14 cellular contexts compared by ENCODE assay signal in the genomic region with DNA sequence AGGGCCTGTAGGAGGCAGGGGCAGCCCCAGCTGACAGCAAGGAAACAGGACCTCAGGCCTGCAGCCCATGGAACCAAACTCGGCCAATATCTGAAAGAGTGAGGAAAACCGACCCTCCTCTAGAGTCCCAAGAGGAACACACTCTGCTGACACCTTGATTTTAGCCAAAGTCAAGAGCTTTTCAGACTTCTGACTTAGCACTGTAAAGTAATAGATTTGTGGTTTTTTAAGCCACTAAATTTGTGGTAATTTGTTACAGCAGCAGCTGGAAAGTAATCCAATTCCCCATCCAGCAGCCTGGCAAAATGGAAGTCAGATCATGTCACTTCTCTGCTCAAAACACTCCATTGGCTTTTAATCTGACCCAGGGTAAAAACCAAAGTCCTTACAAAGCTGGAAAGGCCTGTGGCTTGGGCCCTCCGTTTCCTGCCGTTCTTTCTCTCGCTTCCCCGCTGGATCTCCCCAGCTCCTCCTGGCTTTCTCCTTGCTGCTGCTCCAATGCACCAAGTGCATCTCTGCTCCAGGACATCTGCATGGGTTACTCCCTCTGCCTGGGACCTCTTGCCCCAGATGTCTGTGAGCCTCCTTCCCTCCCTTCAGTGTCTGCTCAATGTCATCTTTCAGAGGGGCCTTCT.
A peak's percentile ranks its signal among the peaks of the same experiment; 100 is the strongest.
DNase-seq lines count a peak whose midpoint lies in the region; ATAC-seq and TF ChIP-seq lines count a peak whose summit lies in the region.
"Had no signal": no experiment of that assay in that cellular context is flagged by ENCODE, and none has a peak within 500 bp of the region (broad histone marks: within the 10 kb centered on the region; RNA-seq: fewer than 3 reads in every experiment).

No MANE protein-coding gene starts in this region.

- no peaks in the 10 kb centered on the region for H3F3A ChIP-seq in neural progenitor cell (ENCODE audit: low read depth)

- H3K4me1 ChIP-seq in KMS-11 (ENCODE audit: low read depth, poor library complexity, severe bottlenecking) (peaks cover 60% of the 10 kb centered on the region), neural progenitor cell (peaks cover 3% of the 10 kb centered on the region)
- H3K4me1 ChIP-seq: A549, HAP-1 had no signal

- H3K4me3 ChIP-seq in KMS-11 (IDR thresholded peaks at IDR 0.05; ENCODE audit: insufficient read depth, low read depth, low read length) = no peak overlapping the region
- H3K4me3 ChIP-seq in neural progenitor cell = no peak overlapping the region
- H3K4me3 ChIP-seq: A549, HAP-1 had no signal

- H3K36me3 ChIP-seq in KMS-11 (ENCODE audit: insufficient read depth) (no peaks in the 10 kb centered on the region), neural progenitor cell (no peaks in the 10 kb centered on the region)
- H3K36me3 ChIP-seq: BE2C, HAP-1 had no signal

- H3K36me3 Mint-ChIP-seq in neural progenitor cell = peaks cover under 1% of the 10 kb centered on the region
- H3K36me3 Mint-ChIP-seq: CD4-positive, CD25-positive, alpha-beta regulatory T cell had no signal

- H2AFZ ChIP-seq in KMS-11 (ENCODE audit: low read depth) (no peak overlapping the region), neural progenitor cell (replicated peaks) (no peak overlapping the region)

- DNase-seq in SK-N-DZ (ENCODE audit: low spot score) = peak; percentile 55
- DNase-seq in neural progenitor cell (ENCODE audit: low spot score) = no peak
- DNase-seq in C1 segment of cervical spinal cord (lab: John Stamatoyannopoulos, UW) = no peak
- no peak for DNase-seq in T-helper 9 cell
- no peak for DNase-seq in GDM1 (lab: John Stamatoyannopoulos, UW)
- DNase-seq: BE2C; CD4-positive, CD25-positive, alpha-beta regulatory T cell; DMS53; GOT3; IMR-90 had no signal

- no peak overlapping the region for H3K9ac ChIP-seq in KMS-11
- no peak overlapping the region for H3K9ac ChIP-seq in neural progenitor cell

- H4K20me1 ChIP-seq in KMS-11 (ENCODE audit: insufficient read depth) (no peaks in the 10 kb centered on the region), neural progenitor cell (ENCODE audit: low read depth) (no peaks in the 10 kb centered on the region)

- H3K27me3 Mint-ChIP-seq in neural progenitor cell (ENCODE audit: insufficient read depth, low read depth) = peaks cover 1% of the 10 kb centered on the region

- H3K9me3 ChIP-seq in neural progenitor cell (ENCODE audit: low read depth) = no peaks in the 10 kb centered on the region
- H3K9me3 ChIP-seq: A549, BE2C, HAP-1 had no signal

- peak overlapping the region; percentile 53 for H3K4me2 ChIP-seq in KMS-11
- H3K4me2 ChIP-seq in neural progenitor cell = no peak overlapping the region
- H3K4me2 ChIP-seq: A549 had no signal

- H3K4me3 Mint-ChIP-seq in neural progenitor cell = no peak overlapping the region
- H3K4me3 Mint-ChIP-seq: CD4-positive, CD25-positive, alpha-beta regulatory T cell had no signal

- H3K27me3 ChIP-seq in KMS-11 (ENCODE audit: insufficient read depth, low read depth) (no peaks in the 10 kb centered on the region; the same call in 1 of the 2 replicates), neural progenitor cell (no peaks in the 10 kb centered on the region)
- H3K27me3 ChIP-seq: BE2C had no signal

- no peak for ATAC-seq in GM19463 (IDR thresholded peaks at IDR 0.05; ENCODE audit: unreplicated experiment)
- ATAC-seq: A549 had no signal

- peak overlapping the region; percentile 30 for H3K27ac Mint-ChIP-seq in neural progenitor cell
- H3K27ac Mint-ChIP-seq: CD4-positive, CD25-positive, alpha-beta regulatory T cell had no signal

- H3K27ac ChIP-seq in KMS-11 (no peak overlapping the region), neural progenitor cell (no peak overlapping the region)
- H3K27ac ChIP-seq: A549 had no signal

- no peaks in the 10 kb centered on the region for H3K79me2 ChIP-seq in KMS-11 (ENCODE audit: insufficient read depth, low read depth)
- H3K79me2 ChIP-seq in neural progenitor cell (ENCODE audit: low read depth) = no peaks in the 10 kb centered on the region

- H3K9me3 Mint-ChIP-seq in neural progenitor cell = no peaks in the 10 kb centered on the region
- H3K9me3 Mint-ChIP-seq: CD4-positive, CD25-positive, alpha-beta regulatory T cell had no signal

- TF ChIP-seq CTCF in KMS-11 (conservative IDR thresholded peaks at IDR 0.05; ENCODE audit: low read depth, low read length) = no peak
- TF ChIP-seq CTCF in neural progenitor cell (IDR thresholded peaks at IDR 0.05) = no peak

- peaks cover 12% of the 10 kb centered on the region for H3K4me1 Mint-ChIP-seq in neural progenitor cell
- H3K4me1 Mint-ChIP-seq: CD4-positive, CD25-positive, alpha-beta regulatory T cell had no signal
